Comparison of ENCODE assay signal across 8 cellular contexts in the genomic region with DNA sequence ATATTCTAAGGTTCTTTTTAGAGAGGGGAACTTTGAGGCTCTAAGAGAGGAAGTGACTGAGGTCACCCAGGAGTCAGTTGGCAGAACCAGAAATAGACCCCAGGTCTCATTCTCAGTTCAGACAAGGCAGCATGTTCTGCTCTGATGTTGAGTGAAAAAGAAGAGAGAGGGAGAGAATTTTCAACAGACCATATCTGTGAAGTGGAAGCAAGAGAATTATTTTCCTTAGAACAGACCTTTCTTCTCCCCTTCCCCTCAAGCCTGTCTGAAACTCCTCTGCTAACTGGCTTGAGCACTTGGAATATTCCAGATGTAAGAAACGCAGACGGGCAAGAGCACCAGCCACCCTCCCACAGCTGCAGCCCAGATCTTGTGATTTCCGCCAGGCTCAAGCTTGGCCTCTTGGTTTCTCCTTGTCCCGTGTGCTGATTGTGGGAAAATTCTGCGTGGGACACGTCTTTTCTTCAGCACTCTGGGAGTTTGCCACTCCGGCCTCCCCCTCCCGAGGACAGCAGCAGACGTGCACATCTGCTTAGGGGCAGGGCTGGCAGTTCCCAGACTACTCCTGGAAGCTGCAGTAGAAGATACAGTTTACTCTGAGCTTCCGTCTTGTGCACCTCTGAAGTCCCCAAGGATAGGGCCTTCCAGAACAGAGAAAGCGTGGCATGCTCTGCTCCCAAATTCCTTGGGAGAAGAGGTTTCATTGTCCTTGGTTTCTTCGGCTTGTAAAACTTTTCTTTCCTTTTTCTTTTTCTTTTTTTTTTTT. TPM values are rescaled to one million over a fixed set of nuclear protein-coding genes. Genes with fewer than 3 reads are reported as not detected.
A peak's percentile ranks its signal among the peaks of the same experiment; 100 is the strongest.
DNase-seq lines count a peak whose midpoint lies in the region; ATAC-seq lines count a peak whose summit lies in the region.

No MANE protein-coding gene starts in this region.

- H3K4me3 Mint-ChIP-seq in activated T-cell treated with anti-CD3 and anti-CD28 coated beads, Interleukin-2, amount 50 U/mL, for 72 hours, result peak overlapping the region; percentile 76 to 83
- peak overlapping the region; percentile 85 to 88 for H3K4me3 Mint-ChIP-seq in stimulated activated naive B cell treated with anti-CD40 and anti-IgM and Interleukin-4, amounts not matched to agents 10 μg/mL and 1 μg/mL and 100 μg/mL, for 72 hours

- no peak for DNase-seq in activated T-cell treated with anti-CD3 and anti-CD28 coated beads, Interleukin-2, amount 50 U/mL, for 72 hours
- DNase-seq in activated T-cell treated with anti-CD3 and anti-CD28 coated beads, Interleukin-2, amount 50 U/mL, for 1 hour, result no peak
- DNase-seq in RPMI8226 (peak; percentile 76), RKO (ENCODE audit: low spot score) (no peak), HT-29 (ENCODE audit: low spot score) (no peak)
- DNase-seq in stimulated activated naive B cell treated with anti-CD40 and anti-IgM and Interleukin-4, amounts not matched to agents 10 μg/mL and 1 μg/mL and 100 μg/mL, for 72 hours, result no peak
- no peak for DNase-seq in activated effector memory CD4-positive, alpha-beta T cell treated with Interleukin-2 at 50 U/mL for 16 hours

- H3K27ac Mint-ChIP-seq in activated T-cell treated with anti-CD3 and anti-CD28 coated beads, Interleukin-2, amount 50 U/mL, for 72 hours, result peak overlapping the region; percentile 93
- H3K27ac Mint-ChIP-seq in stimulated activated naive B cell treated with anti-CD40 and anti-IgM and Interleukin-4, amounts not matched to agents 10 μg/mL and 1 μg/mL and 100 μg/mL, for 72 hours, result peak overlapping the region; percentile 94

- peaks cover 3 to 4% of the 10 kb centered on the region in 2 donors for H3K36me3 Mint-ChIP-seq in activated T-cell treated with anti-CD3 and anti-CD28 coated beads, Interleukin-2, amount 50 U/mL, for 72 hours (ENCODE audit: insufficient read depth in 2 of 2)
- H3K36me3 Mint-ChIP-seq in stimulated activated naive B cell treated with anti-CD40 and anti-IgM and Interleukin-4, amounts not matched to agents 10 μg/mL and 1 μg/mL and 100 μg/mL, for 72 hours, result peaks cover 5 to 12% of the 10 kb centered on the region in 2 donors

- H3K9me3 Mint-ChIP-seq in activated T-cell treated with anti-CD3 and anti-CD28 coated beads, Interleukin-2, amount 50 U/mL, for 72 hours, result peaks cover 3% of the 10 kb centered on the region in 2 donors
- peaks cover 2 to 9% of the 10 kb centered on the region in 2 donors for H3K9me3 Mint-ChIP-seq in stimulated activated naive B cell treated with anti-CD40 and anti-IgM and Interleukin-4, amounts not matched to agents 10 μg/mL and 1 μg/mL and 100 μg/mL, for 72 hours

- H3K4me1 Mint-ChIP-seq in activated T-cell treated with anti-CD3 and anti-CD28 coated beads, Interleukin-2, amount 50 U/mL, for 72 hours (ENCODE audit: low read depth), result peaks cover 69% of the 10 kb centered on the region
- H3K4me1 Mint-ChIP-seq in stimulated activated naive B cell treated with anti-CD40 and anti-IgM and Interleukin-4, amounts not matched to agents 10 μg/mL and 1 μg/mL and 100 μg/mL, for 72 hours, result peaks cover 55 to 84% of the 10 kb centered on the region in 2 donors

- no peaks in the 10 kb centered on the region for H3K27me3 Mint-ChIP-seq in activated T-cell treated with anti-CD3 and anti-CD28 coated beads, Interleukin-2, amount 50 U/mL, for 72 hours (ENCODE audit: low read depth)
- H3K27me3 Mint-ChIP-seq in stimulated activated naive B cell treated with anti-CD40 and anti-IgM and Interleukin-4, amounts not matched to agents 10 μg/mL and 1 μg/mL and 100 μg/mL, for 72 hours, result no peaks in the 10 kb centered on the region

- ATAC-seq in activated T-cell treated with anti-CD3 and anti-CD28 coated beads, Interleukin-2, amount 50 U/mL, for 72 hours (replicated peaks in 1 of 2), result peak; percentile 65 to 74
- peak; percentile 95 for ATAC-seq in HG02938 (IDR thresholded peaks at IDR 0.05; ENCODE audit: unreplicated experiment)
- peak; percentile 96 to 97 for ATAC-seq in stimulated activated naive B cell treated with anti-CD40 and anti-IgM and Interleukin-4, amounts not matched to agents 10 μg/mL and 1 μg/mL and 100 μg/mL, for 72 hours (replicated peaks)

RNA-seq across cellular contexts. Expression of a gene that starts 22.7 kb away (rescaled TPM):
- 100 to 1,000 TPM; 427 to 504 TPM for total RNA-seq in activated T-cell treated with anti-CD3 and anti-CD28 coated beads, Interleukin-2, amount 50 U/mL, for 72 hours
- not detected in 2 replicates for total RNA-seq in HT-29 (2014; rRNA removed; shearing (Covaris generic))

Comparison
In these comparisons a context has a peak if more than half of its experiments do, and no peak if none do; other contexts are left out.
1. RNA of a gene that starts 22.7 kb away (total RNA-seq): 427 to 504 TPM in activated T-cell treated with anti-CD3 and anti-CD28 coated beads, Interleukin-2, amount 50 U/mL, for 72 hours; not detected in HT-29; every median in the first group is over 100 times any median in the second.
2. Peak in every context shown above with its lines, with median percentiles within 50 percentile points of each other: ATAC-seq.